In the genomic region with DNA sequence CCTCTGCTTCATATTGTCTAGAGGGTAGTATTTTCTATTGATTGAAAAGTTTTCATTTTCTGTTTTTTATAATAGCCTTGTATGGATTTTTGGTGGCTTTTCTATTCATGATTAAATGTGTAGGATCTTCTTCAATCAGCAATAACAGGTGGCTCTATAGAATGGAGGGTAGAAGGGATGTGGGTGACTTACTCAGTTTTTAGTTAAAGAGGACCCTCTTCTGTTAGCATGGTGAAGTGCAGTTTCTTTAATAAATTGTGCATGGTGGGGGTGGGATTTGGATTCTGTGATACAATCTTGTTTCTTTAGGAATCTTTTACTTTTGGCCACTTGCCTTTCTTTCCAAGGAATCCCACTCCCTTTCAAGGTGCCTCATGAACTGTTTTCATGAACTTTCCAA, we compare ENCODE assay signal across 7 cellular contexts.
DNase-seq lines count a peak whose midpoint lies in the region; ATAC-seq lines count a peak whose summit lies in the region.

No MANE protein-coding gene starts in this region.

- DNase-seq in G401 (ENCODE audit: low spot score) (peak; percentile 17), Kasumi-1 (lab: John Stamatoyannopoulos, UW) (peak; percentile 79 to 84), adipocyte (ENCODE audit: low read depth) (peak; percentile 52), midbrain (lab: John Stamatoyannopoulos, UW) (peak; percentile 38), amniotic stem cell (lab: John Stamatoyannopoulos, UW) (no peak)

- H3K27me3 ChIP-seq in adipocyte (replicated peaks; ENCODE audit: control insufficient read depth, insufficient read depth, low read length) = no peaks in the 10 kb centered on the region

- in situ Hi-C loops in G401 (cut with HindIII; ENCODE audit: low sequenced_read_pairs) = no loop called here

- no peak overlapping the region for H3K9ac ChIP-seq in adipocyte (ENCODE audit: low read length)

- H3K36me3 ChIP-seq in adipocyte (ENCODE audit: control insufficient read depth, insufficient read depth, low read length, severe bottlenecking) = no peaks in the 10 kb centered on the region

- peaks cover 13% of the 10 kb centered on the region for H3K4me1 ChIP-seq in adipocyte (ENCODE audit: control insufficient read depth, insufficient read depth, low read length)

- H3K9me3 ChIP-seq in adipocyte (ENCODE audit: control insufficient read depth, low read length) = no peaks in the 10 kb centered on the region

- no peak for ATAC-seq in GM21825 (IDR thresholded peaks at IDR 0.05; ENCODE audit: unreplicated experiment)
- no peak for ATAC-seq in HG02938 (IDR thresholded peaks at IDR 0.05; ENCODE audit: unreplicated experiment)

- no peak overlapping the region for H3K4me3 ChIP-seq in adipocyte (ENCODE audit: low read length)
